In the genomic region with DNA sequence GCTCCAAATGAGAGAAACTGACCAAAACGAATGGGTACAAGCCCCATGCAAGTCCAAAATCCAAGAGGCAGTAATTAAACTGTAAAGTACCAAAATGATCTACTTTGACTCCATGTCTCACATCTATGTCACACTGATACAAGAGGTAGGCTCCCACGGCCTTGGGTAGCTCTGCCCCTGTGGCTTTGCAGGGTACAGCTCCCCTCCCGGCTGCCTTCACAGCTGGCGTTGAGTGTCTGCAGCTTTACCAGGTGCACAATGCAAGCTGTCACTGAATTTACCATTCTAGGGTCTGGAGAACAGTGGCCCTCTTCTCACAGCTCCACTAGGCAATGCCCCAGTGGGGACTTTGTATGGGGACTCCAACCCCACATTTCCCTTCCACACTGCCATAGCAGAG, we compare ENCODE assay signal across 31 cellular contexts.
"Had no signal": no experiment of that assay in that cellular context is flagged by ENCODE, and none has a peak within 500 bp of the region (broad histone marks: within the 10 kb centered on the region; RNA-seq: fewer than 3 reads in every experiment).

No MANE protein-coding gene starts in this region.

- H3K27ac ChIP-seq: coronary artery, esophagus muscularis mucosa, foreskin keratinocyte, gastrocnemius medialis, heart left ventricle, WERI-Rb-1 had no signal

- H3K4me1 Mint-ChIP-seq: activated B cell treated with CpG ODN at 0.5 μM for 24 hours; activated CD4-positive, alpha-beta T cell treated with anti-CD3 and anti-CD28 coated beads for 36 hours; activated CD4-positive, alpha-beta T cell treated with anti-CD3 and anti-CD28 coated beads, Interleukin-2, amount 10 ng/mL, durations not matched to agents 24 days and 14 days; activated naive CD4-positive, alpha-beta T cell treated with anti-CD3 and anti-CD28 coated beads, Interleukin-2, amount 10 ng/mL, durations not matched to agents 7 days and 5 days; activated naive CD8-positive, alpha-beta T cell treated with anti-CD3 and anti-CD28 coated beads, Interleukin-2, amount 10 ng/mL, durations not matched to agents 7 days and 5 days; T-helper 17 cell had no signal

- ATAC-seq: activated CD4-positive, alpha-beta T cell treated with anti-CD3 and anti-CD28 coated beads for 36 hours; activated naive CD4-positive, alpha-beta T cell treated with anti-CD3 and anti-CD28 coated beads, Interleukin-2, amount 50 U/mL, for 72 hours; activated T-cell treated with anti-CD3 and anti-CD28 coated beads, Interleukin-2, amount 50 U/mL, for 72 hours; effector memory CD8-positive, alpha-beta T cell; foreskin keratinocyte; gastrocnemius medialis; heart left ventricle; T-helper 17 cell had no signal

- H3K4me3 Mint-ChIP-seq: activated B cell treated with CpG ODN at 0.5 μM for 24 hours; activated CD4-positive, alpha-beta memory T cell treated with anti-CD3 and anti-CD28 coated beads for 36 hours; activated CD4-positive, alpha-beta T cell treated with anti-CD3 and anti-CD28 coated beads for 36 hours; activated CD4-positive, alpha-beta T cell treated with anti-CD3 and anti-CD28 coated beads, Interleukin-2, amount 10 ng/mL, durations not matched to agents 24 days and 14 days; activated naive CD4-positive, alpha-beta T cell treated with anti-CD3 and anti-CD28 coated beads, Interleukin-2, amount 10 ng/mL, durations not matched to agents 7 days and 5 days; activated naive CD8-positive, alpha-beta T cell treated with anti-CD3 and anti-CD28 coated beads, Interleukin-2, amount 10 ng/mL, durations not matched to agents 7 days and 5 days; activated T-cell treated with anti-CD3 and anti-CD28 coated beads, Interleukin-2, amount 50 U/mL, for 24 hours; activated T-cell treated with anti-CD3 and anti-CD28 coated beads, Interleukin-2, amount 50 U/mL, for 72 hours; brain; central memory CD8-positive, alpha-beta T cell; dendritic cell treated with granulocyte-macrophage colony-stimulating factor and Interleukin-4, amounts not matched to agents 40 ng/mL and 50 ng/mL, for 4 days; effector memory CD8-positive, alpha-beta T cell; T-helper 17 cell; T-helper 2 cell treated with Interferon-gamma antibody and Interleukin-4, amounts not matched to agents 5 μg/mL and 100 μg/mL, for 36 hours had no signal

- H3K4me1 ChIP-seq: foreskin keratinocyte had no signal

- DNase-seq: activated B cell treated with CpG ODN at 0.5 μM for 24 hours; activated CD4-positive, alpha-beta memory T cell treated with anti-CD3 and anti-CD28 coated beads for 36 hours; activated CD4-positive, alpha-beta T cell treated with anti-CD3 and anti-CD28 coated beads for 36 hours; activated CD4-positive, alpha-beta T cell treated with anti-CD3 and anti-CD28 coated beads, Interleukin-2, amount 10 ng/mL, durations not matched to agents 24 days and 14 days; activated CD4-positive, CD25-positive, alpha-beta regulatory T cell treated with anti-CD3 and anti-CD28 coated beads, Interleukin-2, amount 50 U/mL, for 72 hours; activated CD8-positive, alpha-beta memory T cell treated with anti-CD3 and anti-CD28 coated beads, Interleukin-2, amount 50 U/mL, for 48 hours; activated gamma-delta T cell; activated naive CD4-positive, alpha-beta T cell; activated naive CD4-positive, alpha-beta T cell treated with anti-CD3 and anti-CD28 coated beads, Interleukin-2, amount 10 ng/mL, durations not matched to agents 7 days and 5 days; activated naive CD8-positive, alpha-beta T cell treated with anti-CD3 and anti-CD28 coated beads, Interleukin-2, amount 10 ng/mL, durations not matched to agents 7 days and 5 days; activated T-cell treated with anti-CD3 and anti-CD28 coated beads for 4 hours; activated T-cell treated with anti-CD3 and anti-CD28 coated beads, Interleukin-2, amount 50 U/mL, for 24 hours; activated T-cell treated with anti-CD3 and anti-CD28 coated beads, Interleukin-2, amount 50 U/mL, for 72 hours; dorsolateral prefrontal cortex; effector memory CD8-positive, alpha-beta T cell; foreskin keratinocyte; gastrocnemius medialis; glutamatergic neuron; heart left ventricle; T-helper 1 cell; T-helper 17 cell; T1000; WERI-Rb-1 had no signal

- H3K36me3 ChIP-seq: ascending aorta, esophagus muscularis mucosa, gastrocnemius medialis, heart left ventricle, WERI-Rb-1 had no signal

- H3K27ac Mint-ChIP-seq: activated B cell treated with CpG ODN at 0.5 μM for 24 hours; activated CD4-positive, alpha-beta memory T cell treated with anti-CD3 and anti-CD28 coated beads for 36 hours; activated CD4-positive, alpha-beta T cell treated with anti-CD3 and anti-CD28 coated beads for 36 hours; activated CD4-positive, alpha-beta T cell treated with anti-CD3 and anti-CD28 coated beads, Interleukin-2, amount 10 ng/mL, durations not matched to agents 24 days and 14 days; activated naive CD4-positive, alpha-beta T cell treated with anti-CD3 and anti-CD28 coated beads, Interleukin-2, amount 10 ng/mL, durations not matched to agents 7 days and 5 days; activated naive CD4-positive, alpha-beta T cell treated with anti-CD3 and anti-CD28 coated beads, Interleukin-2, amount 50 U/mL, for 72 hours; activated naive CD8-positive, alpha-beta T cell treated with anti-CD3 and anti-CD28 coated beads, Interleukin-2, amount 10 ng/mL, durations not matched to agents 7 days and 5 days; activated T-cell treated with anti-CD3 and anti-CD28 coated beads, Interleukin-2, amount 50 U/mL, for 24 hours; activated T-cell treated with anti-CD3 and anti-CD28 coated beads, Interleukin-2, amount 50 U/mL, for 72 hours; brain; dendritic cell treated with granulocyte-macrophage colony-stimulating factor and Interleukin-4, amounts not matched to agents 40 ng/mL and 50 ng/mL, for 4 days; effector memory CD8-positive, alpha-beta T cell; T-helper 17 cell; T-helper 2 cell treated with Interferon-gamma antibody and Interleukin-4, amounts not matched to agents 5 μg/mL and 100 μg/mL, for 36 hours had no signal

- H3K4me3 ChIP-seq: ascending aorta, coronary artery, dorsolateral prefrontal cortex, esophagus muscularis mucosa, gastrocnemius medialis, heart left ventricle had no signal

- H3K27me3 Mint-ChIP-seq: activated B cell treated with CpG ODN at 0.5 μM for 24 hours; activated CD4-positive, alpha-beta memory T cell treated with anti-CD3 and anti-CD28 coated beads for 36 hours; activated CD4-positive, alpha-beta T cell treated with anti-CD3 and anti-CD28 coated beads for 36 hours; activated CD4-positive, alpha-beta T cell treated with anti-CD3 and anti-CD28 coated beads, Interleukin-2, amount 10 ng/mL, durations not matched to agents 24 days and 14 days; activated naive CD4-positive, alpha-beta T cell treated with anti-CD3 and anti-CD28 coated beads, Interleukin-2, amount 10 ng/mL, durations not matched to agents 7 days and 5 days; activated naive CD8-positive, alpha-beta T cell treated with anti-CD3 and anti-CD28 coated beads, Interleukin-2, amount 10 ng/mL, durations not matched to agents 7 days and 5 days; activated T-cell treated with anti-CD3 and anti-CD28 coated beads, Interleukin-2, amount 50 U/mL, for 24 hours; brain; central memory CD8-positive, alpha-beta T cell; dendritic cell treated with granulocyte-macrophage colony-stimulating factor and Interleukin-4, amounts not matched to agents 40 ng/mL and 50 ng/mL, for 4 days; effector memory CD8-positive, alpha-beta T cell; T-helper 17 cell had no signal

- H3K27me3 ChIP-seq: ascending aorta, dorsolateral prefrontal cortex, esophagus muscularis mucosa, foreskin keratinocyte, gastrocnemius medialis, heart left ventricle had no signal

- H3K9me3 Mint-ChIP-seq: central memory CD8-positive, alpha-beta T cell; effector memory CD8-positive, alpha-beta T cell had no signal

- H3K9me3 ChIP-seq: ascending aorta, esophagus muscularis mucosa, gastrocnemius medialis had no signal
